Comparison of ENCODE assay signal across 8 cellular contexts in genomic region chr1:236103646-236104218, GRCh38. TPM values are rescaled to one million over a fixed set of nuclear protein-coding genes. Genes with fewer than 3 reads are reported as not detected.
DNase-seq lines count a peak whose midpoint lies in the region; ATAC-seq, FAIRE-seq and TF ChIP-seq lines count a peak whose summit lies in the region.

No MANE protein-coding gene starts in this region.

- TF ChIP-seq CTCF in GM23338 (conservative IDR thresholded peaks at IDR 0.05; ENCODE audit: low read depth in 2 of 2), result peak; percentile 90 to 94
- peak; percentile 81 for TF ChIP-seq CTCF in choroid plexus epithelial cell (conservative IDR thresholded peaks at IDR 0.05; ENCODE audit: low read depth, low read length)
- peak; percentile 82 for TF ChIP-seq CTCF in HepG2 (CRISPR knock-in tag; IDR thresholded peaks at IDR 0.05)

- peaks cover 0 to under 1% of the 10 kb centered on the region in 2 donors for H3K27me3 Mint-ChIP-seq in CD4-positive, alpha-beta memory T cell
- peaks cover 8% of the 10 kb centered on the region for H3K27me3 Mint-ChIP-seq in GM23338 (ENCODE audit: insufficient read depth, low read depth, poor library complexity)

- H3K4me3 ChIP-seq in CD4-positive, alpha-beta memory T cell (ENCODE audit: low read length in 2 of 2), result no peak overlapping the region
- H3K4me3 ChIP-seq in GM23338 (no peak overlapping the region), choroid plexus epithelial cell (ENCODE audit: low read depth, low read length) (no peak overlapping the region), HepG2 (replicated peaks in 1 of 3; ENCODE audit: insufficient read depth in 1 of 3, low read depth in 2 of 3, low read length in 3 of 3) (no peak overlapping the region)

- H3K9me3 ChIP-seq in CD4-positive, alpha-beta memory T cell (ENCODE audit: control insufficient read depth in 1 of 2, low read length in 2 of 2), result no peaks in the 10 kb centered on the region
- no peaks in the 10 kb centered on the region for H3K9me3 ChIP-seq in HepG2 (ENCODE audit: low read length)

- H3K4me1 ChIP-seq in CD4-positive, alpha-beta memory T cell (ENCODE audit: insufficient read depth, low read length), result no peaks in the 10 kb centered on the region
- H3K4me1 ChIP-seq in GM23338 (ENCODE audit: insufficient read depth), result no peaks in the 10 kb centered on the region
- peaks cover 32% of the 10 kb centered on the region for H3K4me1 ChIP-seq in HepG2 (ENCODE audit: insufficient read depth, low read length)

- H3K27ac ChIP-seq in CD4-positive, alpha-beta memory T cell (ENCODE audit: low read depth, low read length), result no peak overlapping the region
- H3K27ac ChIP-seq in GM23338 (ENCODE audit: low read depth) (no peak overlapping the region), HepG2 (ENCODE audit: extremely low read length, insufficient read depth, low read length) (no peak overlapping the region)

- H3K27me3 ChIP-seq in CD4-positive, alpha-beta memory T cell (ENCODE audit: insufficient read depth, low read length), result no peaks in the 10 kb centered on the region
- H3K27me3 ChIP-seq in GM23338 (ENCODE audit: insufficient read depth), result no peaks in the 10 kb centered on the region
- peaks cover 2 to 5% of the 10 kb centered on the region in 2 experiments; a peak in 1 of 5 replicates for H3K27me3 ChIP-seq in HepG2 (ENCODE audit: control insufficient read depth in 1 of 2, insufficient read depth in 2 of 2, low read length in 2 of 2)

- in situ Hi-C loops in HepG2 (cut with HindIII; ENCODE audit: extremely low pct_ligation_motif_present, low pct_unique_long_range_greater_than_20kb), result loop anchor here (5.0 to 25.0 kb wide), 6 partner anchors 389 to 1459 kb away; no protein-coding TSS in a partner anchor

- H3K4me1 Mint-ChIP-seq in CD4-positive, alpha-beta memory T cell, result peaks cover 2 to 5% (median 4%) of the 10 kb centered on the region in 4 donors
- H3K4me1 Mint-ChIP-seq in GM23338, result peaks cover 9% of the 10 kb centered on the region

- BruUV-seq in HepG2 (replicated peaks; lab: Mats Ljungman, UMichigan), result no TSS peak

- no peak overlapping the region for H3K27ac Mint-ChIP-seq in CD4-positive, alpha-beta memory T cell
- no peak overlapping the region for H3K27ac Mint-ChIP-seq in GM23338

- no peaks in the 10 kb centered on the region for H3F3A ChIP-seq in GM23338 (replicated peaks; ENCODE audit: low read depth)

- peak; percentile 68 for TF ChIP-seq RAD21 in HepG2 (CRISPR knock-in tag; IDR thresholded peaks at IDR 0.05)

- TF ChIP-seq EP300 in HepG2 (IDR thresholded peaks at IDR 0.05; ENCODE audit: low read depth in 2 of 2, low read length in 2 of 2), result no peak
- no peak for TF ChIP-seq EP300 in HepG2 (CRISPR knock-in tag; IDR thresholded peaks at IDR 0.05; ENCODE audit: borderline replicate concordance)

- no peaks in the 10 kb centered on the region for H3K9me2 ChIP-seq in GM23338 (ENCODE audit: insufficient read depth)

- peak overlapping the region; percentile 7 for H2AFZ ChIP-seq in GM23338
- H2AFZ ChIP-seq in HepG2 (ENCODE audit: low read length), result peak overlapping the region; percentile 23

- no peaks in the 10 kb centered on the region for H3K36me3 ChIP-seq in CD4-positive, alpha-beta memory T cell (ENCODE audit: insufficient read depth, low read length)
- no peaks in the 10 kb centered on the region for H3K36me3 ChIP-seq in GM23338 (ENCODE audit: insufficient read depth)
- H3K36me3 ChIP-seq in HepG2 (replicated peaks in 1 of 2; ENCODE audit: control insufficient read depth in 1 of 2, insufficient read depth in 2 of 2, low read length in 2 of 2), result no peaks in the 10 kb centered on the region

- H4K20me1 ChIP-seq in GM23338 (replicated peaks; ENCODE audit: insufficient read depth) (no peaks in the 10 kb centered on the region), HepG2 (ENCODE audit: insufficient read depth, low read length) (no peaks in the 10 kb centered on the region)

- 18% methylated on average over 13 of the region's 13 CpGs for WGBS in HepG2 (ENCODE audit: low lambda C conversion rate)

- H3K9me3 Mint-ChIP-seq in CD4-positive, alpha-beta memory T cell, result no peaks in the 10 kb centered on the region
- H3K9me3 Mint-ChIP-seq in GM23338, result no peaks in the 10 kb centered on the region

- ATAC-seq in GM23338 (peak; percentile 75), HepG2 (peak; percentile 33), HG03342 (IDR thresholded peaks at IDR 0.05; ENCODE audit: unreplicated experiment) (no peak)

- no peak for TF ChIP-seq POLR2A in HepG2 (IDR thresholded peaks at IDR 0.05; ENCODE audit: insufficient read depth in 1 of 2, low read depth in 2 of 2, low read length in 2 of 2)

- FAIRE-seq in HepG2 (lab: Jason Lieb, UNC), result peak; percentile 32

- CTCF ChIA-PET in CD4-positive, alpha-beta memory T cell (lab: Charles Lee; ENCODE audit: partially characterized antibody), result interaction anchor here (0.7 to 5.8 kb wide), 9 partner anchors 181 to 1458 kb away, joined by 3 to 40 read pairs (median 4); no protein-coding TSS in a partner anchor
- CTCF ChIA-PET in HepG2 (lab: Yijun Ruan, JAX; ENCODE audit: low intra/inter-chr PET ratio, low total read pairs), result interaction anchor here (0.7 to 1.6 kb wide), 3 partner anchors 348 to 1021 kb away, joined by 3 to 10 read pairs (median 4); no protein-coding TSS in a partner anchor

- POLR2A ChIA-PET in CD4-positive, alpha-beta memory T cell (lab: Charles Lee; ENCODE audit: partially characterized antibody), result no interaction called here
- POLR2A ChIA-PET in HepG2 (lab: Yijun Ruan, JAX), result interaction anchor here (0.7 kb wide), 1 partner anchor 1458 kb away, joined by 3 read pairs; no protein-coding TSS in a partner anchor

- no peaks in the 10 kb centered on the region for H3K36me3 Mint-ChIP-seq in CD4-positive, alpha-beta memory T cell
- H3K36me3 Mint-ChIP-seq in GM23338 (ENCODE audit: low read depth), result no peaks in the 10 kb centered on the region

- H3K9ac ChIP-seq in HepG2 (ENCODE audit: insufficient read depth, low read depth, low read length), result no peak overlapping the region

- peak overlapping the region in 1 of 8 donors; percentile 23 for H3K4me3 Mint-ChIP-seq in CD4-positive, alpha-beta memory T cell
- 0 out of 3 replicates have a peak overlapping the region, but pooled peaks have one; percentile 4 for H3K4me3 Mint-ChIP-seq in GM23338

- intact Hi-C loops in CD4-positive, alpha-beta memory T cell (cut with micrococcal nuclease), result loop anchor here (1.0 to 10.0 kb wide), 5 partner anchors 99 to 766 kb away; partner anchors contain the start of genes HEATR1 and MTR
- intact Hi-C loops in HepG2 (cut with micrococcal nuclease; ENCODE audit: unreplicated experiment), result loop anchor here (1.0 to 10.0 kb wide), 6 partner anchors 208 to 1021 kb away; no protein-coding TSS in a partner anchor

- H3K4me2 ChIP-seq in GM23338 (no peak overlapping the region), HepG2 (ENCODE audit: low read depth, low read length) (peak overlapping the region; percentile 54)

- peak; percentile 53 to 67 (median 58) for DNase-seq in CD4-positive, alpha-beta memory T cell
- DNase-seq in GM23338 (ENCODE audit: low spot score), result peak; percentile 82
- peak; percentile 85 for DNase-seq in NCI-H2227 (lab: John Stamatoyannopoulos, UW; ENCODE audit: unreplicated experiment)
- DNase-seq in activated CD4-positive, alpha-beta T cell treated with anti-CD3 and anti-CD28 coated beads for 1 hour, result peak; percentile 36
- DNase-seq in choroid plexus epithelial cell (ENCODE audit: low read depth), result peak; percentile 77
- DNase-seq in HepG2 (ENCODE audit: low spot score), result peak; percentile 42
- DNase-seq in stimulated activated CD8-positive, alpha-beta memory T cell treated with anti-CD3 and anti-CD28 coated beads, Interleukin-12 subunit alpha, Interleukin-12 subunit beta, amount 100 ng/mL, for 1 hour (ENCODE audit: low read depth), result peak; percentile 55

- H3K79me2 ChIP-seq in GM23338 (replicated peaks; ENCODE audit: insufficient read depth), result no peaks in the 10 kb centered on the region
- H3K79me2 ChIP-seq in HepG2 (ENCODE audit: insufficient read depth, low read length), result no peaks in the 10 kb centered on the region

RNA-seq across cellular contexts. Expression of gene GPR137B, which starts 38.6 kb away (rescaled TPM):
- 10 to 100 TPM; 11.0 to 11.8 TPM for total RNA-seq in CD4-positive, alpha-beta memory T cell
- polyA plus RNA-seq in CD4-positive, alpha-beta memory T cell, result 1 to 10 TPM; 4.1 to 5.7 TPM
- total RNA-seq in GM23338 (2014; rRNA removed; shearing (Covaris generic)), result 11.1 and 14.3 TPM in 2 replicates
- polyA plus RNA-seq in GM23338 (2016; fragmentation: Nextera tagmentation; extraction: Ambion mirVana) (4.5 and 4.9 TPM in 2 replicates), HepG2 (2011; rRNA removed) (0.41 and 0.59 TPM in 2 replicates)
- total RNA-seq in HepG2 (2016; rRNA removed; fragmentation: Illumina TruSeq; extraction: Trizol), result 0.27 and 0.31 TPM in 2 replicates
- 0.35 and 0.40 TPM in 2 replicates for total RNA-seq in HepG2 (2016; cell fraction: cytosol; rRNA removed; fragmentation: Illumina TruSeq; extraction: Trizol; ENCODE audit: low read depth)
- total RNA-seq in HepG2 (2016; cell fraction: insoluble cytoplasmic fraction; rRNA removed; fragmentation: Illumina TruSeq; extraction: Trizol), result 0.31 and 0.45 TPM in 2 replicates
- 0.31 and 0.37 TPM in 2 replicates for total RNA-seq in HepG2 (2016; cell fraction: membrane; rRNA removed; fragmentation: Illumina TruSeq; extraction: Trizol)
- 0.34 and 0.59 TPM in 2 replicates for total RNA-seq in HepG2 (2016; cell fraction: nucleus; rRNA removed; fragmentation: Illumina TruSeq; extraction: Trizol)
- polyA plus RNA-seq in HepG2 (2011; cell fraction: cytosol; rRNA removed), result 0.32 and 0.50 TPM in 2 replicates
- 0.72 and 0.85 TPM in 2 replicates for polyA plus RNA-seq in HepG2 (2011; cell fraction: nucleus; rRNA removed)
- 0.47 and 1.5 TPM in 2 replicates for polyA plus RNA-seq in HepG2 (2012)
- polyA plus RNA-seq in HepG2 (2016; cell fraction: cytosol; fragmentation: Illumina TruSeq; extraction: Trizol; ENCODE audit: low read depth), result 0.21 and 0.23 TPM in 2 replicates
- polyA plus RNA-seq in HepG2 (2016; cell fraction: insoluble cytoplasmic fraction; fragmentation: Illumina TruSeq; extraction: Trizol; ENCODE audit: low read depth), result 0.35 and 0.58 TPM in 2 replicates
- 0.40 and 0.45 TPM in 2 replicates for polyA plus RNA-seq in HepG2 (2016; cell fraction: membrane; fragmentation: Illumina TruSeq; extraction: Trizol; ENCODE audit: low read depth)
- 0.70 and 0.75 TPM in 2 replicates for polyA plus RNA-seq in HepG2 (2016; cell fraction: nucleus; fragmentation: Illumina TruSeq; extraction: Trizol; ENCODE audit: insufficient read depth, low read depth)
- 0.10 and 0.21 TPM in 2 replicates for polyA minus RNA-seq in HepG2 (2011; rRNA and poly(A)+ RNA removed; ENCODE audit: low replicate concordance)
- not detected in 2 replicates for polyA minus RNA-seq in HepG2 (2011; cell fraction: cytosol; rRNA and poly(A)+ RNA removed)
- 0.52 and 1.2 TPM in 2 replicates for polyA minus RNA-seq in HepG2 (2011; cell fraction: nucleus; rRNA and poly(A)+ RNA removed)

RNA-seq across cellular contexts. Expression of gene NID1, which starts 38.8 kb away (rescaled TPM):
- under 1 TPM; 0.08 to 0.17 TPM for total RNA-seq in CD4-positive, alpha-beta memory T cell
- not detected for polyA plus RNA-seq in CD4-positive, alpha-beta memory T cell
- 29.2 and 32.5 TPM in 2 replicates for total RNA-seq in GM23338 (2014; rRNA removed; shearing (Covaris generic))
- polyA plus RNA-seq in GM23338 (2016; fragmentation: Nextera tagmentation; extraction: Ambion mirVana) (5.9 and 7.1 TPM in 2 replicates), HepG2 (2011; rRNA removed) (56.1 and 77.2 TPM in 2 replicates)
- 29.3 and 50.2 TPM in 2 replicates for total RNA-seq in HepG2 (2016; rRNA removed; fragmentation: Illumina TruSeq; extraction: Trizol)
- total RNA-seq in HepG2 (2016; cell fraction: cytosol; rRNA removed; fragmentation: Illumina TruSeq; extraction: Trizol; ENCODE audit: low read depth), result 5.0 and 5.1 TPM in 2 replicates
- total RNA-seq in HepG2 (2016; cell fraction: insoluble cytoplasmic fraction; rRNA removed; fragmentation: Illumina TruSeq; extraction: Trizol), result 22.1 and 49.8 TPM in 2 replicates
- 10.8 and 12.4 TPM in 2 replicates for total RNA-seq in HepG2 (2016; cell fraction: membrane; rRNA removed; fragmentation: Illumina TruSeq; extraction: Trizol)
- 68.9 and 87.3 TPM in 2 replicates for total RNA-seq in HepG2 (2016; cell fraction: nucleus; rRNA removed; fragmentation: Illumina TruSeq; extraction: Trizol)
- polyA plus RNA-seq in HepG2 (2011; cell fraction: cytosol; rRNA removed), result 45.0 and 56.5 TPM in 2 replicates
- polyA plus RNA-seq in HepG2 (2011; cell fraction: nucleus; rRNA removed), result 102 and 105 TPM in 2 replicates
- polyA plus RNA-seq in HepG2 (2012), result 122 and 152 TPM in 2 replicates
- 2.7 and 3.2 TPM in 2 replicates for polyA plus RNA-seq in HepG2 (2016; cell fraction: cytosol; fragmentation: Illumina TruSeq; extraction: Trizol; ENCODE audit: low read depth)
- 25.6 and 37.4 TPM in 2 replicates for polyA plus RNA-seq in HepG2 (2016; cell fraction: insoluble cytoplasmic fraction; fragmentation: Illumina TruSeq; extraction: Trizol; ENCODE audit: low read depth)
- 7.7 and 9.8 TPM in 2 replicates for polyA plus RNA-seq in HepG2 (2016; cell fraction: membrane; fragmentation: Illumina TruSeq; extraction: Trizol; ENCODE audit: low read depth)
- 108 and 114 TPM in 2 replicates for polyA plus RNA-seq in HepG2 (2016; cell fraction: nucleus; fragmentation: Illumina TruSeq; extraction: Trizol; ENCODE audit: insufficient read depth, low read depth)
- 173 TPM in 1 of 2 replicates, not detected in the other for polyA minus RNA-seq in HepG2 (2011; rRNA and poly(A)+ RNA removed; ENCODE audit: low replicate concordance)
- 109 and 121 TPM in 2 replicates for polyA minus RNA-seq in HepG2 (2011; cell fraction: cytosol; rRNA and poly(A)+ RNA removed)
- polyA minus RNA-seq in HepG2 (2011; cell fraction: nucleus; rRNA and poly(A)+ RNA removed), result 60.0 and 68.8 TPM in 2 replicates

Comparison
In these comparisons a context has a peak if more than half of its experiments do, and no peak if none do; other contexts are left out.
1. RNA of gene NID1, which starts 38.8 kb away (total RNA-seq): 5.0 to 87.3 TPM in HepG2 and 29.2 to 32.5 TPM in GM23338; 0.08 to 0.17 TPM in CD4-positive, alpha-beta memory T cell; every median in the first group is over 4 times any median in the second.
2. Peak in every context shown above with its lines, with median percentiles within 50 percentile points of each other: DNase-seq and CTCF ChIP-seq.